Comparison of ENCODE assay signal across 1 cellular context in genomic region chr9:35519697-35520403, GRCh38.
TF ChIP-seq lines count a peak whose summit lies in the region.

No MANE protein-coding gene starts in this region.

TF ChIP-seq in SK-N-SH treated with all-trans-retinoic acid at 6 μM for 48 hours, 23 proteins besides CTCF, POLR2A, EP300 and RAD21 (continued from another document):
- TF ChIP-seq CSRNP3 (CRISPR knock-in tag; IDR thresholded peaks at IDR 0.05) (no peak), TOX (CRISPR knock-in tag; IDR thresholded peaks at IDR 0.05; ENCODE audit: borderline replicate concordance) (no peak), SNAI2 (CRISPR knock-in tag; IDR thresholded peaks at IDR 0.05) (no peak), GLIS3 (CRISPR knock-in tag; IDR thresholded peaks at IDR 0.05) (no peak), ISL1 (CRISPR knock-in tag; IDR thresholded peaks at IDR 0.05) (no peak), ESRRG (CRISPR knock-in tag; IDR thresholded peaks at IDR 0.05) (no peak), OSR1 (CRISPR knock-in tag; IDR thresholded peaks at IDR 0.05) (no peak), PATZ1 (CRISPR knock-in tag; IDR thresholded peaks at IDR 0.05; ENCODE audit: borderline replicate concordance) (no peak), ZFP30 (CRISPR knock-in tag; IDR thresholded peaks at IDR 0.05) (no peak)
